ENCODE assay signal across 9 cellular contexts in genomic region chr18:55265916-55266488, GRCh38.
DNase-seq lines count a peak whose midpoint lies in the region; ATAC-seq and TF ChIP-seq lines count a peak whose summit lies in the region.
"Had no signal": no experiment of that assay in that cellular context is flagged by ENCODE, and none has a peak within 500 bp of the region (broad histone marks: within the 10 kb centered on the region; RNA-seq: fewer than 3 reads in every experiment).

No MANE protein-coding gene starts in this region.

- no peaks in the 10 kb centered on the region for H3K27me3 ChIP-seq in SU-DHL-6 (ENCODE audit: low read length)

- no peaks in the 10 kb centered on the region for H3K9me3 ChIP-seq in SU-DHL-6 (ENCODE audit: insufficient read depth, low read length)

- H4K20me1 ChIP-seq in SU-DHL-6 (ENCODE audit: low read depth, low read length), result no peaks in the 10 kb centered on the region

- no peaks in the 10 kb centered on the region for H3K36me3 ChIP-seq in SU-DHL-6 (ENCODE audit: low read length)

- H3F3A ChIP-seq in SU-DHL-6 (ENCODE audit: insufficient read depth), result 0 out of 2 replicates have a peak, but pooled peaks cover 12% of the 10 kb centered on the region

- peak overlapping the region; percentile 49 for H3K4me2 ChIP-seq in SU-DHL-6 (ENCODE audit: low read depth, low read length, poor library complexity, severe bottlenecking)

- no peak overlapping the region for H3K9ac ChIP-seq in SU-DHL-6 (ENCODE audit: low read length)

- peak overlapping the region; percentile 41 to 95 (median 84) for H3K27ac Mint-ChIP-seq in naive B cell

- peaks cover 52 to 63% (median 54%) of the 10 kb centered on the region in 3 donors for H3K4me1 Mint-ChIP-seq in naive B cell

- H3K4me3 Mint-ChIP-seq in naive B cell, result peak overlapping the region in 7 of 8 donors; percentile 6 to 80 (median 70)

- no peaks in the 10 kb centered on the region for H3K27me3 Mint-ChIP-seq in naive B cell

- H3K79me2 ChIP-seq in SU-DHL-6 (ENCODE audit: insufficient read depth, low read length), result no peaks in the 10 kb centered on the region

- peak overlapping the region; percentile 85 for H3K27ac ChIP-seq in SU-DHL-6 (ENCODE audit: low read depth, low read length)

- H3K9me3 Mint-ChIP-seq in naive B cell, result no peaks in the 10 kb centered on the region

- H3K9me2 ChIP-seq in SU-DHL-6 (replicated peaks; ENCODE audit: insufficient read depth, low read length), result no peaks in the 10 kb centered on the region

- no peak overlapping the region for H3K4me3 ChIP-seq in SU-DHL-6 (ENCODE audit: insufficient read depth, low read length, poor library complexity, severe bottlenecking)

- DNase-seq in naive B cell (peak; percentile 14), NCI-H128 (lab: John Stamatoyannopoulos, UW; ENCODE audit: unreplicated experiment) (no peak), Ammon's horn (ENCODE audit: low spot score) (no peak), cerebellum (ENCODE audit: low spot score) (no peak), DMS79 (lab: John Stamatoyannopoulos, UW) (no peak)
- DNase-seq: T1000 had no signal

- peaks cover 12 to 25% of the 10 kb centered on the region in 2 donors for H3K36me3 Mint-ChIP-seq in naive B cell

- H2AFZ ChIP-seq in SU-DHL-6 (ENCODE audit: low read depth, low read length, severe bottlenecking), result no peak overlapping the region

- ATAC-seq in GM19351 (IDR thresholded peaks at IDR 0.05; ENCODE audit: unreplicated experiment) (peak; percentile 35), HG02938 (IDR thresholded peaks at IDR 0.05; ENCODE audit: unreplicated experiment) (peak; percentile 40), naive B cell (ENCODE audit: low read depth in 2 of 2) (peak; percentile 31 to 42)

- no peak for TF ChIP-seq CTCF in SU-DHL-6 (IDR thresholded peaks at IDR 0.05; ENCODE audit: insufficient read depth, low read length, poor library complexity, severe bottlenecking)
